Comparison of ENCODE assay signal across 1 cellular context in the genomic region with DNA sequence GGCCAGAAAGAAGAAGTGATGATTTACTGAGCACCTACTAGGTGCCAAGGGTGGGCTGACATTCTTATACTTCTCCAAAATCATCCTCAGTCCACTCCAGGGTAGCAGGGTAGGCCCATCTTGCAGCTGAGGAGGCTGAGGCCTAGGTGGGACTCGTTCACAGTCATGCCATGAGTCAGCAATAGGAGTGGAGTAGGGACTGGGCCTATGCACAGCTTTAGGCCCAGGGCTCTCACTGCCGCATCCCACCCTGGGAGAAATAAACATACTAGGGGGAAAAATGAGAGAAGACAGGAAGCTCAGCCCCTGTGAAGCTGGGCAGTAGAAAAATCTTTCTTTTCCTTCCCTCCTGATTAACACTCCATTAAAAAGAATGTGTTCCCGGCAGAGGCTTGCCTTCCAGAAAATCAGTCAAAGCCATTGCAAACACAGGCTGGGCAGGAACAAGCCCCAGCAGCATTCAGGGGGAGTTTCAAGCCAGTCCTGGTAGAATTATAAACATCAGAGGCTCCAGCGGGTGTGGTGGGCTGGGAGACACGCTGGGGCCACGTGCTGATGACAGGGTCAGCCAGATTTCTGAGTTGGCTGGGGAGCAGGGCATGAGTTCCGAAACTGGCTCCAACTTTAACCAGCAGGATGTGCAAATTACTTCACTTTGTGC.
A peak's percentile ranks its signal among the peaks of the same experiment; 100 is the strongest.
TF ChIP-seq lines count a peak whose summit lies in the region.

No MANE protein-coding gene starts in this region.

TF ChIP-seq in IMR-90, 13 proteins besides CTCF, POLR2A, EP300 and RAD21 (continued from another document):
- TF ChIP-seq, protein P1, sequence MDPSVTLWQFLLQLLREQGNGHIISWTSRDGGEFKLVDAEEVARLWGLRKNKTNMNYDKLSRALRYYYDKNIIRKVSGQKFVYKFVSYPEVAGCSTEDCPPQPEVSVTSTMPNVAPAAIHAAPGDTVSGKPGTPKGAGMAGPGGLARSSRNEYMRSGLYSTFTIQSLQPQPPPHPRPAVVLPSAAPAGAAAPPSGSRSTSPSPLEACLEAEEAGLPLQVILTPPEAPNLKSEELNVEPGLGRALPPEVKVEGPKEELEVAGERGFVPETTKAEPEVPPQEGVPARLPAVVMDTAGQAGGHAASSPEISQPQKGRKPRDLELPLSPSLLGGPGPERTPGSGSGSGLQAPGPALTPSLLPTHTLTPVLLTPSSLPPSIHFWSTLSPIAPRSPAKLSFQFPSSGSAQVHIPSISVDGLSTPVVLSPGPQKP (IDR thresholded peaks at IDR 0.05; ENCODE audit: borderline replicate concordance, low read depth, low read length) = no peak
- no peak for TF ChIP-seq RFX5 (IDR thresholded peaks at IDR 0.05; ENCODE audit: low read depth, low read length)
- no peak for TF ChIP-seq RCOR1 (IDR thresholded peaks at IDR 0.05; ENCODE audit: insufficient replicate concordance, low read length)
- TF ChIP-seq FOS (IDR thresholded peaks at IDR 0.05; ENCODE audit: low read depth, low read length) = 0 out of 2 replicates have a peak, but pooled peaks have one; percentile 22
- TF ChIP-seq SMC3 (IDR thresholded peaks at IDR 0.05; ENCODE audit: low read depth, low read length) = no peak
- peak; percentile 99 for TF ChIP-seq MXI1 (IDR thresholded peaks at IDR 0.05; ENCODE audit: borderline replicate concordance, low read depth, low read length)
- TF ChIP-seq USF2 (IDR thresholded peaks at IDR 0.05; ENCODE audit: low read depth, low read length) = peak; percentile 81
- TF ChIP-seq MAZ (IDR thresholded peaks at IDR 0.05; ENCODE audit: borderline replicate concordance, low read depth, low read length) = no peak
- TF ChIP-seq BHLHE40 (IDR thresholded peaks at IDR 0.05; ENCODE audit: low read depth, low read length) = peak; percentile 84
- peak; percentile 80; the same call in 1 of the 2 replicates for TF ChIP-seq NFE2L2 (IDR thresholded peaks at IDR 0.05; ENCODE audit: low read depth, low read length)
